ENCODE assay signal across 19 cellular contexts in the genomic region with DNA sequence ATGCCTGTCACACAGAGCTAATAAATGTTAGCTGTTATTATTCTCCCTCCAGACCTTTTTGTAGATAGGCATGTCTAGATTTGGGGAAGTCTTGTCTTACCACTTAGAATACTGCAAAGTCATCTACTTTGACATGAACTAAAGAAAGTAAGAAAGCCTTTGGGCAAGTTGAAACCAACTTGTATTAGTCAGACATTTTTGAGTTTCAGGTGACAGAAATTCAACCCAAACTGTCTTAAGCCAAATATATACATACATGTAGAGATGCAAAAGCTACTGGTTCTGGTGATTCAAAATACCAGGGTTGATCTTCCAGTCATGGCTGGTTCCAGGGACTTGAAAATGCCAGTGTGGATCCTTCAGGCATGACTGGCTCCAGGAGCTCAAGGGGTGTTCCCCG.
"Had no signal": no experiment of that assay in that cellular context is flagged by ENCODE, and none has a peak within 500 bp of the region (broad histone marks: within the 10 kb centered on the region; RNA-seq: fewer than 3 reads in every experiment).

No MANE protein-coding gene starts in this region.

- H3K27me3 ChIP-seq: sigmoid colon, testis had no signal

- ATAC-seq: activated CD4-positive, alpha-beta T cell treated with anti-CD3 and anti-CD28 coated beads for 36 hours; heart right ventricle; left lung; naive thymus-derived CD8-positive, alpha-beta T cell; stimulated activated naive B cell treated with anti-CD40 and anti-IgM and Interleukin-4, amounts not matched to agents 10 μg/mL and 1 μg/mL and 100 μg/mL, for 72 hours; T-cell had no signal

- H3K4me3 ChIP-seq: heart right ventricle, left lung, lung, sigmoid colon, testis had no signal

- H3K9me3 ChIP-seq: heart right ventricle, left lung, sigmoid colon, testis had no signal

- H3K36me3 ChIP-seq: heart right ventricle, left lung, sigmoid colon had no signal

- DNase-seq: activated CD4-positive, alpha-beta T cell treated with anti-CD3 and anti-CD28 coated beads for 36 hours; activated CD4-positive, alpha-beta T cell treated with anti-CD3 and anti-CD28 coated beads, Interleukin-2, amount 50 U/mL, for 4 hours; activated naive CD4-positive, alpha-beta T cell treated with anti-CD3 and anti-CD28 coated beads for 36 hours; activated naive CD8-positive, alpha-beta T cell treated with anti-CD3 and anti-CD28 coated beads, Interleukin-2, amount 10 ng/mL, durations not matched to agents 7 days and 5 days; activated T-cell treated with anti-CD3 and anti-CD28 coated beads, Interleukin-2, amount 50 U/mL, for 48 hours; amygdala; heart right ventricle; immature natural killer cell; kidney glomerular epithelial cell; left lung; naive thymus-derived CD8-positive, alpha-beta T cell; retina; sigmoid colon; stimulated activated CD4-positive, alpha-beta T cell treated with anti-CD3 and anti-CD28 coated beads, Interleukin-2, amount 100 ng/mL, for 48 hours; stimulated activated CD8-positive, alpha-beta memory T cell treated with anti-CD3 and anti-CD28 coated beads, Interleukin-4, amount 100 ng/mL, for 48 hours; stimulated activated naive B cell treated with anti-CD40 and anti-IgM and Interleukin-4, amounts not matched to agents 10 μg/mL and 1 μg/mL and 100 μg/mL, for 72 hours; T-cell; testis had no signal

- H3K4me1 ChIP-seq: left lung, sigmoid colon, testis had no signal

- H3K27ac ChIP-seq: heart right ventricle, left lung, sigmoid colon, testis had no signal
